13 cellular contexts compared by ENCODE assay signal in the genomic region with DNA sequence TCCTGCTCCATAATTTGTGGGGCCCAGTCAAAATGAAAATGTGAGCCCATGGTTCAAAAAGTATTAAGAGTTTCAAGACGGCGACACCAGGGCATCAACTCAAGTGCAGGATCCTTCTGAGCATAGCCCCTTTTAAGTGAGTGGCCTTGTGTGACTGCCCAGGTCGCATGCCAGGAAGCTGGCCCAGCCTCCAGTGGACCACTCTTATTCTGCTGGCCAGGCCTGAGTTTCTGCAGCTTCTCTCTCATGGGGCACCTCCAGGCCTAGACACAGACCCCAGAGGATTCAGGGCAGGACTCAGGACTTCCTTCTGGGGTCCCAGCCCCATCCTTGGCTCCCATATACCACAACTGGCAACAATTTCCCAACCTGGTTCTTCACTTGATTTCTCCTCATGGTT.
DNase-seq lines count a peak whose midpoint lies in the region; ATAC-seq, FAIRE-seq and TF ChIP-seq lines count a peak whose summit lies in the region.
"Had no signal": no experiment of that assay in that cellular context is flagged by ENCODE, and none has a peak within 500 bp of the region (broad histone marks: within the 10 kb centered on the region; RNA-seq: fewer than 3 reads in every experiment).

No MANE protein-coding gene starts in this region.

- H3K27ac ChIP-seq in K562 (ENCODE audit: extremely low read depth, low read depth, low read length) (no peak overlapping the region), gastroesophageal sphincter (peak overlapping the region in 3 of 4 donors; percentile 75 to 85 (median 77)), tibial nerve (peak overlapping the region in 3 of 4 donors; percentile 66 to 82 (median 78))

- TF ChIP-seq EP300 in K562 (IDR thresholded peaks at IDR 0.05; ENCODE audit: low read length) (no peak), gastroesophageal sphincter (IDR thresholded peaks at IDR 0.05) (no peak), tibial nerve (IDR thresholded peaks at IDR 0.05) (no peak)

- no peaks in the 10 kb centered on the region for H3K36me3 ChIP-seq in K562 (ENCODE audit: control insufficient read depth, insufficient read depth, low read length)
- H3K36me3 ChIP-seq in gastroesophageal sphincter: no peaks in the 10 kb centered on the region
- H3K36me3 ChIP-seq in tibial nerve: no peaks in the 10 kb centered on the region

- no peaks in the 10 kb centered on the region for H3K9me1 ChIP-seq in K562 (ENCODE audit: control insufficient read depth, insufficient read depth, low read length)

- no peaks in the 10 kb centered on the region for H4K20me1 ChIP-seq in K562 (replicated peaks; ENCODE audit: control insufficient read depth, insufficient read depth, low read length)

- no peak overlapping the region for H3K4me2 ChIP-seq in K562 (ENCODE audit: insufficient read depth, low read length)

- H3K4me3 ChIP-seq in K562: no peak overlapping the region
- H3K4me3 ChIP-seq in gastroesophageal sphincter: no peak overlapping the region
- H3K4me3 ChIP-seq in tibial nerve: no peak overlapping the region

- no TSS peak for BruUV-seq in K562 (replicated peaks; lab: Mats Ljungman, UMichigan)

- POLR2A ChIA-PET in K562 (lab: Yijun Ruan, JAX): interaction anchor here (0.8 to 1.0 kb wide), 3 partner anchors 9 to 155 kb away, joined by 3 to 4 read pairs (median 4); no protein-coding TSS in a partner anchor

- 46% methylated on average over 3 of the region's 3 CpGs for WGBS in K562 (ENCODE audit: insufficient coverage, low coverage, missing lambda C conversion rate)
- WGBS in gastroesophageal sphincter (ENCODE audit: low coverage in 1 of 2), 2 donors: 80% methylated on average over 1 of the region's 3 CpGs; no CpG with 5 or more reads in 1 of the 2 donors
- WGBS in tibial nerve, 2 donors: 79 to 90% methylated on average over 2 to 3 of the region's 3 CpGs

- in situ Hi-C loops in K562 (cut with MboI): no loop called here

- H3K4me1 ChIP-seq in K562 (replicated peaks in 1 of 2; ENCODE audit: control insufficient read depth in 2 of 2, insufficient read depth in 2 of 2, low read length in 2 of 2) (0 out of 5 replicates have a peak, but pooled peaks cover 0 to 4% of the 10 kb centered on the region in 2 experiments), gastroesophageal sphincter (peaks cover 0 to 73% (median 28%) of the 10 kb centered on the region in 3 donors), tibial nerve (peaks cover 0 to 77% (median 29%) of the 10 kb centered on the region in 4 donors)

- CTCF ChIA-PET in K562 (lab: Yijun Ruan, JAX; ENCODE audit: low intra/inter-chr PET ratio): interaction anchor here (0.6 kb wide), 1 partner anchor 17 kb away, joined by 3 read pairs; no protein-coding TSS in a partner anchor

- TF ChIP-seq POLR2A in K562 (conservative IDR thresholded peaks at IDR 0.05) (no peak), gastroesophageal sphincter (IDR thresholded peaks at IDR 0.05) (no peak), tibial nerve (IDR thresholded peaks at IDR 0.05) (no peak)

- no peaks in the 10 kb centered on the region for H3K79me2 ChIP-seq in K562 (ENCODE audit: control insufficient read depth, insufficient read depth, low read length)

- no peak overlapping the region for H3K9ac ChIP-seq in K562 (ENCODE audit: insufficient read depth in 1 of 2, low read depth in 2 of 2, low read length in 2 of 2)

- DNase-seq in K562 (ENCODE audit: extremely low read depth in 1 of 4, low spot score in 3 of 4) (no peak), omental fat pad (ENCODE audit: low spot score) (peak; percentile 17), tibial nerve (ENCODE audit: low spot score in 2 of 2) (no peak), glomerular visceral epithelial cell (ENCODE audit: extremely low spot score) (no peak)
- DNase-seq in activated CD4-positive, alpha-beta T cell treated with anti-CD3 and anti-CD28 coated beads for 48 hours: no peak
- DNase-seq in activated T-cell treated with anti-CD3 and anti-CD28 coated beads, Interleukin-2, amount 50 U/mL, for 1 hour: no peak
- DNase-seq: activated gamma-delta T cell, GF-D8, NCI-H1930, NCI-H774, SW 1271 had no signal

- FAIRE-seq in K562 (lab: Jason Lieb, UNC): no peak
- FAIRE-seq: D721Med had no signal

- H3K27me3 ChIP-seq in K562 (ENCODE audit: control insufficient read depth in 2 of 2, insufficient read depth in 2 of 2, low read length in 2 of 2) (no peaks in the 10 kb centered on the region), gastroesophageal sphincter (no peaks in the 10 kb centered on the region), tibial nerve (no peaks in the 10 kb centered on the region)

- TF ChIP-seq CTCF in K562 (IDR thresholded peaks at IDR 0.05 in 2 of 3, conservative IDR thresholded peaks at IDR 0.05 in 1 of 3; ENCODE audit: insufficient read depth in 2 of 3, low read depth in 1 of 3, low read length in 3 of 3): no peak
- no peak for TF ChIP-seq CTCF in gastroesophageal sphincter (IDR thresholded peaks at IDR 0.05)
- no peak for TF ChIP-seq CTCF in omental fat pad (IDR thresholded peaks at IDR 0.05)
- TF ChIP-seq CTCF in tibial nerve (IDR thresholded peaks at IDR 0.05): no peak

- no peak for ATAC-seq in K562
- ATAC-seq in gastroesophageal sphincter: no peak
- no peak for ATAC-seq in omental fat pad (ENCODE audit: low FRiP score)

- intact Hi-C loops in K562 (cut with micrococcal nuclease): no loop called here

- no peak for TF ChIP-seq RAD21 in K562 (CRISPR knock-in tag; conservative IDR thresholded peaks at IDR 0.05 in 1 of 2, IDR thresholded peaks at IDR 0.05 in 1 of 2)

- H3K9me3 ChIP-seq in K562 (replicated peaks; ENCODE audit: control insufficient read depth, insufficient read depth, low read depth, low read length) (no peaks in the 10 kb centered on the region), gastroesophageal sphincter (no peaks in the 10 kb centered on the region), tibial nerve (no peaks in the 10 kb centered on the region)

- peak overlapping the region; percentile 60 for H2AFZ ChIP-seq in K562 (ENCODE audit: low read depth, low read length)

TF ChIP-seq in K562, 482 proteins besides CTCF, POLR2A, EP300 and RAD21:
- no peak for TF ChIP-seq BRF1 (IDR thresholded peaks at IDR 0.05; ENCODE audit: borderline replicate concordance, extremely low read depth, insufficient read length)
- TF ChIP-seq HMG20B (CRISPR knock-in tag; IDR thresholded peaks at IDR 0.05): no peak
- TF ChIP-seq ZNF143 (CRISPR knock-in tag; IDR thresholded peaks at IDR 0.05): no peak
